Comparison of ENCODE assay signal across 8 cellular contexts in genomic region chr7:5420841-5421625, GRCh38. TPM values are rescaled to one million over a fixed set of nuclear protein-coding genes. Genes with fewer than 3 reads are reported as not detected.
DNase-seq lines count a peak whose midpoint lies in the region; ATAC-seq and TF ChIP-seq lines count a peak whose summit lies in the region.

No MANE protein-coding gene starts in this region.

- CTCF ChIA-PET in PC-9 (lab: Charles Lee) = no interaction called here

- H3F3A ChIP-seq in PC-9 (ENCODE audit: insufficient read depth, low read depth) = peaks cover 46% of the 10 kb centered on the region

- H3K27ac ChIP-seq in PC-9 (peak overlapping the region; percentile 89), muscle layer of duodenum (ENCODE audit: low read length) (peak overlapping the region; percentile 98)
- no peak overlapping the region for H3K27ac ChIP-seq in effector memory CD4-positive, alpha-beta T cell (ENCODE audit: insufficient read depth, low read length, poor library complexity, severe bottlenecking)

- TF ChIP-seq CTCF in GM06990 (IDR thresholded peaks at IDR 0.05; ENCODE audit: insufficient read depth, low read length, poor library complexity, severe bottlenecking) = no peak
- no peak for TF ChIP-seq CTCF in PC-9 (conservative IDR thresholded peaks at IDR 0.05)

- H3K4me3 ChIP-seq in GM06990 (replicated peaks; ENCODE audit: low read depth, low read length) (peak overlapping the region; percentile 56), PC-9 (peak overlapping the region; percentile 91), muscle layer of duodenum (ENCODE audit: low read depth in 1 of 2, low read length in 2 of 2) (peak overlapping the region; percentile 86 to 95)
- H3K4me3 ChIP-seq in effector memory CD4-positive, alpha-beta T cell (ENCODE audit: insufficient read depth, low read depth, low read length, poor library complexity, severe bottlenecking) = peak overlapping the region; percentile 65

- H2AFZ ChIP-seq in PC-9 = no peak overlapping the region

- ATAC-seq in GM18867 (IDR thresholded peaks at IDR 0.05; ENCODE audit: unreplicated experiment) = no peak
- no peak for ATAC-seq in GM18858 (IDR thresholded peaks at IDR 0.05; ENCODE audit: unreplicated experiment)

- H3K4me1 ChIP-seq in PC-9 (replicated peaks; ENCODE audit: insufficient read depth) = peaks cover 24% of the 10 kb centered on the region
- peaks cover 69% of the 10 kb centered on the region for H3K4me1 ChIP-seq in effector memory CD4-positive, alpha-beta T cell (ENCODE audit: control insufficient read depth, insufficient read depth, low read length, poor library complexity, severe bottlenecking)
- H3K4me1 ChIP-seq in muscle layer of duodenum (ENCODE audit: control insufficient read depth in 1 of 2, insufficient read depth in 2 of 2, low read length in 2 of 2) = peaks cover 8 to 24% of the 10 kb centered on the region in 2 donors

- no peak for DNase-seq in GM06990 (ENCODE audit: extremely low read depth, insufficient read length)
- peak in 1 of 2 experiments; percentile 35 for DNase-seq in PC-9
- DNase-seq in effector memory CD4-positive, alpha-beta T cell = no peak
- no peak for DNase-seq in A172 (ENCODE audit: low spot score)
- DNase-seq in NCI-H345 (lab: John Stamatoyannopoulos, UW) = no peak

- peaks cover 12% of the 10 kb centered on the region for H4K20me1 ChIP-seq in PC-9 (ENCODE audit: insufficient read depth)

- peak overlapping the region; percentile 97 for H3K4me2 ChIP-seq in PC-9

- H3K79me2 ChIP-seq in PC-9 (ENCODE audit: low read depth) = peaks cover 93% of the 10 kb centered on the region

- no peaks in the 10 kb centered on the region for H3K9me2 ChIP-seq in PC-9 (ENCODE audit: insufficient read depth)

- peaks cover 6% of the 10 kb centered on the region for H3K27me3 ChIP-seq in GM06990 (replicated peaks; ENCODE audit: control insufficient read depth, insufficient read depth, low read length)
- no peaks in the 10 kb centered on the region for H3K27me3 ChIP-seq in PC-9 (ENCODE audit: insufficient read depth, low read depth)
- H3K27me3 ChIP-seq in effector memory CD4-positive, alpha-beta T cell (replicated peaks; ENCODE audit: control insufficient read depth, insufficient read depth, low read length, poor library complexity, severe bottlenecking) = peaks cover 81% of the 10 kb centered on the region
- no peaks in the 10 kb centered on the region for H3K27me3 ChIP-seq in muscle layer of duodenum (ENCODE audit: low read depth, low read length)

- no peaks in the 10 kb centered on the region for H3K9me3 ChIP-seq in PC-9 (ENCODE audit: insufficient read depth, low read depth)
- H3K9me3 ChIP-seq in effector memory CD4-positive, alpha-beta T cell (ENCODE audit: control insufficient read depth, low read length) = no peaks in the 10 kb centered on the region
- H3K9me3 ChIP-seq in muscle layer of duodenum (ENCODE audit: control insufficient read depth in 1 of 2, low read length in 2 of 2) = no peaks in the 10 kb centered on the region

- H3K36me3 ChIP-seq in GM06990 (ENCODE audit: control insufficient read depth, insufficient read depth, low read length) (no peaks in the 10 kb centered on the region), PC-9 (ENCODE audit: low read depth) (peaks cover 6% of the 10 kb centered on the region), muscle layer of duodenum (ENCODE audit: control insufficient read depth in 1 of 2, insufficient read depth in 2 of 2, low read length in 2 of 2) (peaks cover 0 to 25% of the 10 kb centered on the region in 2 donors)
- no peaks in the 10 kb centered on the region for H3K36me3 ChIP-seq in effector memory CD4-positive, alpha-beta T cell (ENCODE audit: control insufficient read depth, insufficient read depth, low read length)

- no TSS peak for BruUV-seq in PC-9 (replicated peaks; lab: Mats Ljungman, UMichigan)

- POLR2A ChIA-PET in PC-9 (lab: Charles Lee; ENCODE audit: unreplicated experiment) = no interaction called here

- intact Hi-C loops in PC-9 (cut with micrococcal nuclease; ENCODE audit: unreplicated experiment) = no loop called here

RNA-seq across cellular contexts. Expression of gene TNRC18, which starts 2.6 kb away (rescaled TPM):
- 128 and 159 TPM in 2 replicates for total RNA-seq in PC-9 (2021)
- total RNA-seq in A172 (2014; rRNA removed; shearing (Covaris generic)) = 15.0 and 17.4 TPM in 2 replicates
